ENCODE assay signal across 9 cellular contexts in genomic region chr2:61775956-61776570, GRCh38.
DNase-seq lines count a peak whose midpoint lies in the region; ATAC-seq and TF ChIP-seq lines count a peak whose summit lies in the region.
"Had no signal": no experiment of that assay in that cellular context is flagged by ENCODE, and none has a peak within 500 bp of the region (broad histone marks: within the 10 kb centered on the region; RNA-seq: fewer than 3 reads in every experiment).

No MANE protein-coding gene starts in this region.

- no peak for TF ChIP-seq CTCF in GM10248 (IDR thresholded peaks at IDR 0.05; ENCODE audit: control extremely low read depth, extremely low read depth, low read depth, missing control alignments)

- POLR2A ChIA-PET in GM10248 (lab: Yijun Ruan, JAX) = interaction anchor here (0.6 kb wide), 1 partner anchor 10 kb away, joined by 5 read pairs; no protein-coding TSS in a partner anchor

- DNase-seq in GM10248 (ENCODE audit: extremely low spot score) (peak; percentile 61), MV-4-11 (lab: John Stamatoyannopoulos, UW) (peak; percentile 77), HCEC 1CT (no peak), NCI-H146 (lab: John Stamatoyannopoulos, UW) (no peak), NCI-H345 treated with DMSO at 0.1 percent for 48 hours (lab: John Stamatoyannopoulos, UW; ENCODE audit: unreplicated experiment) (no peak)
- DNase-seq in stimulated activated effector memory CD8-positive, alpha-beta T cell treated with anti-CD3 and anti-CD28 coated beads, Interleukin-12 subunit alpha, Interleukin-12 subunit beta, amount 100 ng/mL, for 72 hours (ENCODE audit: low spot score in 2 of 2) = no peak

- H3K36me3 Mint-ChIP-seq in stimulated activated effector memory CD8-positive, alpha-beta T cell treated with anti-CD3 and anti-CD28 coated beads, Interleukin-12 subunit alpha, Interleukin-12 subunit beta, amount 100 ng/mL, for 72 hours = no peaks in the 10 kb centered on the region

- CTCF ChIA-PET in GM10248 (lab: Yijun Ruan, JAX) = interaction anchor here (0.9 kb wide), 2 partner anchors 9 to 96 kb away, joined by 3 read pairs; no protein-coding TSS in a partner anchor

- no peaks in the 10 kb centered on the region for H3K4me1 Mint-ChIP-seq in stimulated activated effector memory CD8-positive, alpha-beta T cell treated with anti-CD3 and anti-CD28 coated beads, Interleukin-12 subunit alpha, Interleukin-12 subunit beta, amount 100 ng/mL, for 72 hours

- H3K27ac Mint-ChIP-seq in stimulated activated effector memory CD8-positive, alpha-beta T cell treated with anti-CD3 and anti-CD28 coated beads, Interleukin-12 subunit alpha, Interleukin-12 subunit beta, amount 100 ng/mL, for 72 hours = no peak overlapping the region
- H3K27ac Mint-ChIP-seq: natural killer cell treated with Interleukin-12 subunit alpha and Interleukin-12 subunit beta and Interleukin-15 and Interleukin-18, amount 100 ng/mL, for 72 hours had no signal

- H3K4me3 Mint-ChIP-seq in stimulated activated effector memory CD8-positive, alpha-beta T cell treated with anti-CD3 and anti-CD28 coated beads, Interleukin-12 subunit alpha, Interleukin-12 subunit beta, amount 100 ng/mL, for 72 hours = no peak overlapping the region
- H3K4me3 Mint-ChIP-seq: natural killer cell treated with Interleukin-12 subunit alpha and Interleukin-12 subunit beta and Interleukin-15 and Interleukin-18, amount 100 ng/mL, for 72 hours had no signal

- ATAC-seq in GM19395 (IDR thresholded peaks at IDR 0.05; ENCODE audit: unreplicated experiment) (peak; percentile 88), HG02973 (IDR thresholded peaks at IDR 0.05; ENCODE audit: unreplicated experiment) (peak; percentile 77)
- ATAC-seq in stimulated activated effector memory CD8-positive, alpha-beta T cell treated with anti-CD3 and anti-CD28 coated beads, Interleukin-12 subunit alpha, Interleukin-12 subunit beta, amount 100 ng/mL, for 72 hours = no peak
- ATAC-seq: natural killer cell treated with Interleukin-12 subunit alpha and Interleukin-12 subunit beta and Interleukin-15 and Interleukin-18, amount 100 ng/mL, for 72 hours had no signal

- H3K9me3 Mint-ChIP-seq in stimulated activated effector memory CD8-positive, alpha-beta T cell treated with anti-CD3 and anti-CD28 coated beads, Interleukin-12 subunit alpha, Interleukin-12 subunit beta, amount 100 ng/mL, for 72 hours = peaks cover 2% of the 10 kb centered on the region

Comparison
In these comparisons a context has a peak if more than half of its experiments do, and no peak if none do; other contexts are left out.
1. DNase-seq: peak in GM10248 (single experiment) and MV-4-11 (single experiment); none in stimulated activated effector memory CD8-positive, alpha-beta T cell treated with anti-CD3 and anti-CD28 coated beads, Interleukin-12 subunit alpha, Interleukin-12 subunit beta, amount 100 ng/mL, for 72 hours (0 of 2), HCEC 1CT (single experiment), NCI-H146 (single experiment) and NCI-H345 treated with DMSO at 0.1 percent for 48 hours (single experiment).